ENCODE assay signal across 29 cellular contexts in the genomic region with DNA sequence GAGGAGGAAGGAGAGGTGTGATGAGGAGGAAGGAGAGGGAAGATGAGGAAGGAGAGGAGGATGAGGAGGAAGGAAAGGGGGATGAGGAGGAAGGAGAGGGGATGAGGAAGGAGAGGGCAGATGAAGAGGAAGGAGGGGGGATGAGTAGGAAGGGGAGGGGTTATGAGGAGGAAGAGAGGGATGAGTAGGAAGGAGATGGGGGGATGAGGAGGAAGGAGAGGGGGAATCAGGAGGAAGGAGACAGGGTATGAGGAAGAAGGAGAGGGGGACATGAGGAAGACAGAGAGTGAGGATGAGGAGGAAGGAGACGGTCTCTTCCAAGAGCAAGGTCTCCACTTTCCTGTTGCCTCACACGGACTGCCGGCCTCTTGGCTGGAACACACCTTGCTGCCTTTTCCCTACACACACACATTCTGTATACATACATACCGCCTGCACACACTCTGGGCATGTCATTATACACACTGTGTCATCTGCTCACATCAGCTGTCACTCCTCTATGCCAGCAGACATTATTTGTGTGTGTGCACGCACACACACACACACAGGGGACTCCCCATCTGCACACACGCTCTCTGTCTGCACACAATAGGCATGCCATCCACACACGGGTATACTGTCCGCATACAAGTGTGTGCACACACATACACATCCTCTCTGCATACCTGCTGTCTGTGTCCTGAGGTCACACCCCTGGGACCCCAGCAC. TPM values are rescaled to one million over a fixed set of nuclear protein-coding genes. Genes with fewer than 3 reads are reported as not detected.
DNase-seq lines count a peak whose midpoint lies in the region; ATAC-seq, FAIRE-seq and TF ChIP-seq lines count a peak whose summit lies in the region.
"Had no signal": no experiment of that assay in that cellular context is flagged by ENCODE, and none has a peak within 500 bp of the region (broad histone marks: within the 10 kb centered on the region; RNA-seq: fewer than 3 reads in every experiment).

No MANE protein-coding gene starts in this region.

- no peak overlapping the region for H3K27ac Mint-ChIP-seq in CD8-positive, alpha-beta T cell
- H3K27ac Mint-ChIP-seq: activated naive CD8-positive, alpha-beta T cell had no signal

- 15% methylated on average over 8 of the region's 8 CpGs for WGBS in A549 (ENCODE audit: missing lambda C conversion rate)

- POLR2A ChIA-PET in A549 (lab: Yijun Ruan, JAX), result no interaction called here
- POLR2A ChIA-PET in CD8-positive, alpha-beta T cell (lab: Charles Lee), result no interaction called here

- TF ChIP-seq EP300 in A549 (IDR thresholded peaks at IDR 0.05), result no peak

- no peak for FAIRE-seq in A549 (lab: Jason Lieb, UNC)
- FAIRE-seq: D721Med, GM12878, keratinocyte, small intestine had no signal

- H3K4me2 ChIP-seq in A549, result no peak overlapping the region

- ATAC-seq in A549 (peak; percentile 62 to 76), RWPE2 (ENCODE audit: low read depth) (peak; percentile 45; the same call in 2 of the 3 replicates), mucosa of descending colon (peak; percentile 25), upper lobe of right lung (no peak), GM21529 (IDR thresholded peaks at IDR 0.05; ENCODE audit: unreplicated experiment) (no peak)
- peak; percentile 29 for ATAC-seq in CD8-positive, alpha-beta T cell
- ATAC-seq: body of pancreas, GM12878 had no signal

- no peaks in the 10 kb centered on the region for H3K36me3 ChIP-seq in CD8-positive, alpha-beta T cell (ENCODE audit: insufficient read depth, low read length)
- H3K36me3 ChIP-seq in RWPE2 (ENCODE audit: low read depth) (no peaks in the 10 kb centered on the region), mucosa of descending colon (ENCODE audit: low read depth) (no peaks in the 10 kb centered on the region), upper lobe of right lung (no peaks in the 10 kb centered on the region)
- H3K36me3 ChIP-seq: BE2C, prostate gland, suprapubic skin had no signal

- H3K27me3 Mint-ChIP-seq in CD8-positive, alpha-beta T cell (ENCODE audit: low read depth), result peaks cover 19% of the 10 kb centered on the region

- H3K9me3 Mint-ChIP-seq in CD8-positive, alpha-beta T cell, result no peaks in the 10 kb centered on the region
- H3K9me3 Mint-ChIP-seq: naive thymus-derived CD8-positive, alpha-beta T cell had no signal

- H3K9me3 ChIP-seq in A549, result no peaks in the 10 kb centered on the region
- H3K9me3 ChIP-seq in CD8-positive, alpha-beta T cell (ENCODE audit: low read length), result no peaks in the 10 kb centered on the region
- no peaks in the 10 kb centered on the region for H3K9me3 ChIP-seq in RWPE2 (ENCODE audit: severe bottlenecking)
- no peaks in the 10 kb centered on the region for H3K9me3 ChIP-seq in mucosa of descending colon
- H3K9me3 ChIP-seq in upper lobe of right lung, result no peaks in the 10 kb centered on the region
- H3K9me3 ChIP-seq: BE2C, body of pancreas, prostate gland, suprapubic skin had no signal

- TF ChIP-seq RAD21 in A549 (conservative IDR thresholded peaks at IDR 0.05 in 1 of 2, IDR thresholded peaks at IDR 0.05 in 1 of 2), result no peak

- H3K4me3 Mint-ChIP-seq in CD8-positive, alpha-beta T cell, result no peak overlapping the region
- H3K4me3 Mint-ChIP-seq: activated naive CD8-positive, alpha-beta T cell; naive thymus-derived CD8-positive, alpha-beta T cell had no signal

- no peaks in the 10 kb centered on the region for H3K36me3 Mint-ChIP-seq in CD8-positive, alpha-beta T cell
- H3K36me3 Mint-ChIP-seq: activated naive CD8-positive, alpha-beta T cell had no signal

- no peak overlapping the region for H3K27ac ChIP-seq in A549
- no peak overlapping the region for H3K27ac ChIP-seq in CD8-positive, alpha-beta T cell (ENCODE audit: low read depth, low read length)
- H3K27ac ChIP-seq in RWPE2 (ENCODE audit: poor library complexity, severe bottlenecking), result no peak overlapping the region
- H3K27ac ChIP-seq in upper lobe of right lung, result no peak overlapping the region
- H3K27ac ChIP-seq: body of pancreas, prostate gland, suprapubic skin had no signal

- intact Hi-C loops in CD8-positive, alpha-beta T cell (cut with DNase I, micrococcal nuclease), result no loop called here
- intact Hi-C loops in mucosa of descending colon (cut with DNase I, micrococcal nuclease), result no loop called here
- intact Hi-C loops in upper lobe of right lung (cut with DNase I), result no loop called here

- TF ChIP-seq POLR2A in A549 (IDR thresholded peaks at IDR 0.05; ENCODE audit: low read length), result no peak

- CTCF ChIA-PET in A549 (lab: Yijun Ruan, JAX), result interaction anchor here (1.5 to 5.2 kb wide), 2 partner anchors 13 to 16 kb away, joined by 3 to 47 read pairs; no protein-coding TSS in a partner anchor
- CTCF ChIA-PET in CD8-positive, alpha-beta T cell (lab: Charles Lee), result no interaction called here

- H3K4me3 ChIP-seq in A549 (no peak overlapping the region), RWPE2 (ENCODE audit: severe bottlenecking) (no peak overlapping the region), mucosa of descending colon (no peak overlapping the region), upper lobe of right lung (no peak overlapping the region)
- H3K4me3 ChIP-seq in CD8-positive, alpha-beta T cell (ENCODE audit: low read depth, low read length), result no peak overlapping the region
- H3K4me3 ChIP-seq: body of pancreas, GM12878, prostate gland, suprapubic skin had no signal

- no peaks in the 10 kb centered on the region for H3K4me1 Mint-ChIP-seq in CD8-positive, alpha-beta T cell (ENCODE audit: low read depth)
- H3K4me1 Mint-ChIP-seq: naive thymus-derived CD8-positive, alpha-beta T cell had no signal

- peak in 1 of 2 experiments; percentile 59 for DNase-seq in A549 (ENCODE audit: low read depth in 1 of 2, low spot score in 1 of 2)
- DNase-seq in CD8-positive, alpha-beta T cell, result no peak
- no peak for DNase-seq in RWPE2 (ENCODE audit: low spot score)
- DNase-seq in mucosa of descending colon, result no peak
- no peak for DNase-seq in upper lobe of right lung
- DNase-seq in LoVo (ENCODE audit: low spot score), result no peak
- DNase-seq in NCI-H526 (lab: John Stamatoyannopoulos, UW), result no peak
- DNase-seq: activated CD4-positive, alpha-beta T cell treated with anti-CD3 and anti-CD28 coated beads for 4 hours; BE2C; body of pancreas; cortex of kidney; foreskin fibroblast; GDM1; hypothalamus; NCI-H2029 treated with DMSO at 0.1 percent for 48 hours; NCI-H69; OCI-M1; small intestine; stimulated activated CD4-positive, alpha-beta T cell treated with anti-CD3 and anti-CD28 coated beads, Interleukin-4, amount 100 ng/mL, for 24 hours; T1000 had no signal

- no peaks in the 10 kb centered on the region for H3K4me1 ChIP-seq in A549
- H3K4me1 ChIP-seq in CD8-positive, alpha-beta T cell (ENCODE audit: insufficient read depth, low read length), result no peaks in the 10 kb centered on the region
- no peaks in the 10 kb centered on the region for H3K4me1 ChIP-seq in RWPE2 (ENCODE audit: insufficient read depth, poor library complexity, severe bottlenecking)
- no peaks in the 10 kb centered on the region for H3K4me1 ChIP-seq in mucosa of descending colon (ENCODE audit: low read depth)
- H3K4me1 ChIP-seq in upper lobe of right lung, result no peaks in the 10 kb centered on the region
- H3K4me1 ChIP-seq: BE2C, body of pancreas, prostate gland, suprapubic skin had no signal

- no peak for TF ChIP-seq CTCF in A549 (IDR thresholded peaks at IDR 0.05)
- no peak for TF ChIP-seq CTCF in CD8-positive, alpha-beta T cell (IDR thresholded peaks at IDR 0.05)
- TF ChIP-seq CTCF in RWPE2 (IDR thresholded peaks at IDR 0.05; ENCODE audit: poor library complexity, severe bottlenecking), result no peak
- no peak for TF ChIP-seq CTCF in mucosa of descending colon (IDR thresholded peaks at IDR 0.05)
- TF ChIP-seq CTCF in upper lobe of right lung (IDR thresholded peaks at IDR 0.05), result no peak

- H3K27me3 ChIP-seq in CD8-positive, alpha-beta T cell (ENCODE audit: insufficient read depth, low read length), result no peaks in the 10 kb centered on the region
- H3K27me3 ChIP-seq in RWPE2 (ENCODE audit: insufficient read depth, poor library complexity, severe bottlenecking) (no peaks in the 10 kb centered on the region), upper lobe of right lung (peaks cover 18% of the 10 kb centered on the region)
- H3K27me3 ChIP-seq: BE2C had no signal

TF ChIP-seq in A549, 52 proteins besides CTCF, POLR2A, EP300 and RAD21:
- TF ChIP-seq RARB (CRISPR knock-in tag; IDR thresholded peaks at IDR 0.05) (no peak), FOSB (CRISPR knock-in tag; IDR thresholded peaks at IDR 0.05) (no peak), MAZ (IDR thresholded peaks at IDR 0.05; ENCODE audit: borderline replicate concordance, low read depth, low read length) (no peak), RNF2 (IDR thresholded peaks at IDR 0.05; ENCODE audit: borderline replicate concordance, low read depth) (no peak), ZSCAN20 (CRISPR knock-in tag; IDR thresholded peaks at IDR 0.05) (no peak)
TF ChIP-seq in A549: peak in this region for 0.

RNA-seq across cellular contexts. Expression of gene VSTM2B, which starts 11.1 kb away (rescaled TPM):
- polyA plus RNA-seq in A549 (2011; rRNA removed), result not detected in 2 replicates
- polyA plus RNA-seq in A549 (2012; cell fraction: cytosol; rRNA removed), result not detected in 2 replicates
- 0.10 TPM in 1 of 2 replicates, not detected in the other for polyA plus RNA-seq in A549 (2012; cell fraction: nucleus; rRNA removed)
- polyA plus RNA-seq in A549 (2017; fragmentation: RNase III; extraction: RNeasy Plus Mini Kit Qiagen cat#74134 plus additional on column Dnase treatment), result not detected in 3 replicates
- not detected in 2 replicates for polyA minus RNA-seq in A549 (2011; rRNA and poly(A)+ RNA removed)
- not detected for total RNA-seq in CD8-positive, alpha-beta T cell
- total RNA-seq in mucosa of descending colon, result under 1 TPM in 1 of 3 donors, not detected in 2; 0.32 TPM
- not detected for total RNA-seq in upper lobe of right lung
- total RNA-seq: body of pancreas; GM12878; lung microvascular endothelial cell; naive thymus-derived CD8-positive, alpha-beta T cell; prostate gland; suprapubic skin had no signal
- polyA plus RNA-seq: GM12878, keratinocyte had no signal

Comparison
In these comparisons a context has a peak if more than half of its experiments do, and no peak if none do; other contexts are left out.
1. ATAC-seq: peak in A549 (2 of 2), CD8-positive, alpha-beta T cell (single experiment), RWPE2 (single experiment) and mucosa of descending colon (single experiment); none in upper lobe of right lung (single experiment) and GM21529 (single experiment).